30 cellular contexts compared by ENCODE assay signal in genomic region chr15:40265875-40266274, GRCh38. TPM values are rescaled to one million over a fixed set of nuclear protein-coding genes. Genes with fewer than 3 reads are reported as not detected.
"Had no signal": no experiment of that assay in that cellular context is flagged by ENCODE, and none has a peak within 500 bp of the region (broad histone marks: within the 10 kb centered on the region; RNA-seq: fewer than 3 reads in every experiment).

No MANE protein-coding gene starts in this region.

- DNase-seq: effector CD4-positive, alpha-beta T cell; endodermal cell; erythroblast; foreskin melanocyte; head of caudate nucleus; left ventricle myocardium superior; mesendoderm; naive thymus-derived CD4-positive, alpha-beta T cell; nephron progenitor cell; spleen; stimulated activated CD4-positive, alpha-beta T cell treated with anti-CD3 and anti-CD28 coated beads, Interleukin-15, amount 100 ng/mL, for 24 hours; stimulated activated CD4-positive, alpha-beta T cell treated with anti-CD3 and anti-CD28 coated beads, Interleukin-1b, Interleukin-23, amount 100 ng/mL, for 48 hours; stimulated activated CD4-positive, alpha-beta T cell treated with anti-CD3 and anti-CD28 coated beads, Interleukin-4, amount 100 ng/mL, for 24 hours; stimulated activated naive CD4-positive, alpha-beta T cell; tibial artery; upper lobe of right lung had no signal

- H3K36me3 Mint-ChIP-seq: naive thymus-derived CD4-positive, alpha-beta T cell had no signal

- H3K27me3 ChIP-seq: hepatocyte, neutrophil, spleen, suprapubic skin, upper lobe of right lung had no signal

- H3K36me3 ChIP-seq: neutrophil, spleen, upper lobe of right lung had no signal

- H2AFZ ChIP-seq: hepatocyte had no signal

- H3K4me1 ChIP-seq: spleen, upper lobe of right lung had no signal

- ATAC-seq: left ventricle myocardium superior; naive thymus-derived CD4-positive, alpha-beta T cell; sciatic nerve; upper lobe of right lung had no signal

- H3K79me2 ChIP-seq: hepatocyte had no signal

- H3K4me2 ChIP-seq: hepatocyte had no signal

- H3K4me3 Mint-ChIP-seq: endodermal cell; naive thymus-derived CD4-positive, alpha-beta T cell; nephron progenitor cell had no signal

- H3K4me3 ChIP-seq: coronary artery, hepatocyte, lung, spleen, suprapubic skin, tibial artery, upper lobe of right lung had no signal

- H3K9me3 Mint-ChIP-seq: endodermal cell, nephron progenitor cell had no signal

- H3K9me3 ChIP-seq: neutrophil, spleen, suprapubic skin, tibial artery, upper lobe of right lung had no signal

- H3K27ac Mint-ChIP-seq: endodermal cell; naive thymus-derived CD4-positive, alpha-beta T cell; nephron progenitor cell had no signal

- H3K27ac ChIP-seq: coronary artery, hepatocyte, neutrophil, spleen, suprapubic skin, tibial artery, upper lobe of right lung had no signal

RNA-seq across cellular contexts. Expression of gene ANKRD63, which starts 17.0 kb away (rescaled TPM):
- total RNA-seq: dermis microvascular lymphatic vessel endothelial cell, endodermal cell, endothelial cell of umbilical vein, kidney epithelial cell, left colon, lung, mononuclear cell, osteoblast, sciatic nerve, skeletal muscle tissue, spleen, suprapubic skin, upper lobe of right lung had no signal
- polyA plus RNA-seq: endothelial cell of umbilical vein; lung; naive thymus-derived CD4-positive, alpha-beta T cell; spleen had no signal

RNA-seq across cellular contexts. Expression of gene PAK6, which starts 27.0 kb away (rescaled TPM):
- total RNA-seq: dermis microvascular lymphatic vessel endothelial cell, endothelial cell of umbilical vein, osteoblast, pulmonary artery endothelial cell had no signal
- polyA plus RNA-seq: endothelial cell of umbilical vein; naive thymus-derived CD4-positive, alpha-beta T cell had no signal

RNA-seq across cellular contexts. Expression of gene PLCB2, which starts 41.9 kb away (rescaled TPM):
- total RNA-seq: dermis microvascular lymphatic vessel endothelial cell had no signal
